ENCODE assay signal across 8 cellular contexts in genomic region chr6:116386581-116387299, GRCh38.
DNase-seq lines count a peak whose midpoint lies in the region; ATAC-seq, FAIRE-seq and TF ChIP-seq lines count a peak whose summit lies in the region.

No MANE protein-coding gene starts in this region.

- no peak for FAIRE-seq in HTR-8/SVneo (lab: Jason Lieb, UNC)

- no peak overlapping the region for H3K4me3 Mint-ChIP-seq in nephron
- H3K4me3 Mint-ChIP-seq in T-helper 2 cell treated with Interferon-gamma antibody and Interleukin-4, amounts not matched to agents 5 μg/mL and 100 μg/mL, for 36 hours = no peak overlapping the region

- H3K4me3 ChIP-seq in GM12865 (ENCODE audit: low read depth, low read length) = no peak overlapping the region

- no peak for TF ChIP-seq CTCF in GM12865 (IDR thresholded peaks at IDR 0.05; ENCODE audit: insufficient read depth, low read depth, low read length, missing control alignments)
- no peak for TF ChIP-seq CTCF in nephron (IDR thresholded peaks at IDR 0.05; ENCODE audit: unreplicated experiment in 3 of 3)

- peak; percentile 32 for ATAC-seq in HG02981 (IDR thresholded peaks at IDR 0.05; ENCODE audit: unreplicated experiment)

- no peaks in the 10 kb centered on the region for H3K9me3 Mint-ChIP-seq in nephron
- no peaks in the 10 kb centered on the region for H3K9me3 Mint-ChIP-seq in T-helper 2 cell treated with Interferon-gamma antibody and Interleukin-4, amounts not matched to agents 5 μg/mL and 100 μg/mL, for 36 hours

- peaks cover 29% of the 10 kb centered on the region for H3K4me1 Mint-ChIP-seq in nephron
- H3K4me1 Mint-ChIP-seq in T-helper 2 cell treated with Interferon-gamma antibody and Interleukin-4, amounts not matched to agents 5 μg/mL and 100 μg/mL, for 36 hours (ENCODE audit: low read depth) = peaks cover 12% of the 10 kb centered on the region

- no peaks in the 10 kb centered on the region for H3K27me3 Mint-ChIP-seq in nephron (ENCODE audit: low read depth)
- peaks cover 25% of the 10 kb centered on the region for H3K27me3 Mint-ChIP-seq in T-helper 2 cell treated with Interferon-gamma antibody and Interleukin-4, amounts not matched to agents 5 μg/mL and 100 μg/mL, for 36 hours (ENCODE audit: low read depth)

- H3K27ac Mint-ChIP-seq in nephron = peak overlapping the region; percentile 45 to 64 (median 52)
- no peak overlapping the region for H3K27ac Mint-ChIP-seq in T-helper 2 cell treated with Interferon-gamma antibody and Interleukin-4, amounts not matched to agents 5 μg/mL and 100 μg/mL, for 36 hours

- DNase-seq in GM12865 (ENCODE audit: low read depth) = peak; percentile 57
- DNase-seq in astrocyte of the hippocampus (ENCODE audit: low read depth, low spot score) = peak; percentile 42
- DNase-seq in T-helper 2 cell treated with Interferon-gamma antibody and Interleukin-4, amounts not matched to agents 5 μg/mL and 100 μg/mL, for 36 hours (ENCODE audit: low spot score) = no peak
- no peak for DNase-seq in GDM1 (lab: John Stamatoyannopoulos, UW)
- DNase-seq in HTR-8/SVneo (ENCODE audit: insufficient read length, low spot score) = no peak
- no peak for DNase-seq in DMS79 (lab: John Stamatoyannopoulos, UW)

- peaks cover 5% of the 10 kb centered on the region for H3K36me3 Mint-ChIP-seq in nephron (ENCODE audit: low read depth)
- no peaks in the 10 kb centered on the region for H3K36me3 Mint-ChIP-seq in T-helper 2 cell treated with Interferon-gamma antibody and Interleukin-4, amounts not matched to agents 5 μg/mL and 100 μg/mL, for 36 hours (ENCODE audit: low read depth)

Comparison
In these comparisons a context has a peak if more than half of its experiments do, and no peak if none do; other contexts are left out.
1. DNase-seq: peak in GM12865 (single experiment) and astrocyte of the hippocampus (single experiment); none in T-helper 2 cell treated with Interferon-gamma antibody and Interleukin-4, amounts not matched to agents 5 μg/mL and 100 μg/mL, for 36 hours (single experiment), GDM1 (single experiment), HTR-8/SVneo (single experiment) and DMS79 (single experiment).